In genomic region chr3:135157045-135157444, GRCh38 we compare ENCODE assay signal across 1 cellular context.
TF ChIP-seq lines count a peak whose summit lies in the region.

No MANE protein-coding gene starts in this region.

TF ChIP-seq in liver, 16 proteins besides CTCF, POLR2A, EP300 and RAD21 (continued from another document):
- no peak for TF ChIP-seq REST (IDR thresholded peaks at IDR 0.05)
- no peak for TF ChIP-seq JUND (IDR thresholded peaks at IDR 0.05)
- no peak for TF ChIP-seq EGR1 (IDR thresholded peaks at IDR 0.05; ENCODE audit: low read depth in 2 of 2)
- TF ChIP-seq RXRA (IDR thresholded peaks at IDR 0.05) = peak in 1 of 2 donors; percentile 55
- TF ChIP-seq NR2F2 (IDR thresholded peaks at IDR 0.05) = no peak
